Comparison of ENCODE assay signal across 1 cellular context in genomic region chr3:46402902-46403301, GRCh38. TPM values are rescaled to one million over a fixed set of nuclear protein-coding genes. Genes with fewer than 3 reads are reported as not detected.
"Had no signal": no experiment of that assay in that cellular context is flagged by ENCODE, and none has a peak within 500 bp of the region (broad histone marks: within the 10 kb centered on the region; RNA-seq: fewer than 3 reads in every experiment).

No MANE protein-coding gene starts in this region.

RNA-seq across cellular contexts. Expression of gene CCRL2, which starts 4.2 kb away (rescaled TPM):
- total RNA-seq: WTC11 had no signal

RNA-seq across cellular contexts. Expression of gene CCR5, which starts 32.2 kb away (rescaled TPM):
- total RNA-seq: WTC11 had no signal

RNA-seq across cellular contexts. Expression of gene CCR2, which starts 49.0 kb away (rescaled TPM):
- total RNA-seq: WTC11 had no signal
